1 cellular context compared by ENCODE assay signal in the genomic region with DNA sequence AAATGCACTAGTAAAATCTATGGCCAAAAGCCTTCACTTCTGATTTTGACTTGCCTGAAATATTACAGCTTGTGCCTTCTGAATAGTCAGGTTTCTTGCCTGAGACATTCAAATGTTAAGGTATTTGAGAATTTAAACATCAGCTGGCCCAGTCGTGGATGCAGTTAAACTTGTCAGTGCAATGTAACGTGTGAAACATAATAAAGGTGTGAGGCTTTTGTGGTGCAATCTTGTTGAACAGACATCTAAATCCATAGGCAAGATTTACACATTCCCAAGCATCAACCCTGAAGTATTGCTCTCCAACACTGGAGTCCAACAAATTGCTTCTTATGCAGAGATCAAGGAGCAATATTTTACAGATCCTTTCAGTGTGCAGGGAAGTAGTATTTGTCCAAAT.
TF ChIP-seq lines count a peak whose summit lies in the region.

No MANE protein-coding gene starts in this region.

TF ChIP-seq in HCT116, 20 proteins besides CTCF, POLR2A, EP300 and RAD21:
- TF ChIP-seq ZNF274 (IDR thresholded peaks at IDR 0.05; ENCODE audit: low read depth, low read length) (no peak), EGR1 (IDR thresholded peaks at IDR 0.05; ENCODE audit: low read depth) (no peak), TCF7L2 (IDR thresholded peaks at IDR 0.05; ENCODE audit: borderline replicate concordance, extremely low read depth, insufficient read depth, insufficient read length) (no peak), EZH2phosphoT487 (IDR thresholded peaks at IDR 0.05; ENCODE audit: borderline replicate concordance) (no peak), ZFX (IDR thresholded peaks at IDR 0.05) (no peak), ZBTB33 (IDR thresholded peaks at IDR 0.05; ENCODE audit: extremely low read depth, insufficient replicate concordance, low read length) (no peak), FOSL1 (IDR thresholded peaks at IDR 0.05; ENCODE audit: low read depth) (no peak), SRF (IDR thresholded peaks at IDR 0.05; ENCODE audit: low read depth) (no peak), JUND (IDR thresholded peaks at IDR 0.05) (no peak), CBX3 (IDR thresholded peaks at IDR 0.05; ENCODE audit: low read depth) (no peak), SIN3A (IDR thresholded peaks at IDR 0.05; ENCODE audit: low read depth) (no peak), POLR2AphosphoS5 (IDR thresholded peaks at IDR 0.05; ENCODE audit: low read depth, low read length) (no peak), YY1 (IDR thresholded peaks at IDR 0.05; ENCODE audit: extremely low read depth, insufficient replicate concordance, low read depth, low read length) (no peak), REST (IDR thresholded peaks at IDR 0.05; ENCODE audit: low read depth) (no peak), ELF1 (IDR thresholded peaks at IDR 0.05; ENCODE audit: borderline replicate concordance, low read depth) (no peak), EZH2 (IDR thresholded peaks at IDR 0.05) (no peak)
- TF ChIP-seq, protein P1, sequence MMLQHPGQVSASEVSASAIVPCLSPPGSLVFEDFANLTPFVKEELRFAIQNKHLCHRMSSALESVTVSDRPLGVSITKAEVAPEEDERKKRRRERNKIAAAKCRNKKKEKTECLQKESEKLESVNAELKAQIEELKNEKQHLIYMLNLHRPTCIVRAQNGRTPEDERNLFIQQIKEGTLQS (IDR thresholded peaks at IDR 0.05), result no peak
